8 cellular contexts compared by ENCODE assay signal in the genomic region with DNA sequence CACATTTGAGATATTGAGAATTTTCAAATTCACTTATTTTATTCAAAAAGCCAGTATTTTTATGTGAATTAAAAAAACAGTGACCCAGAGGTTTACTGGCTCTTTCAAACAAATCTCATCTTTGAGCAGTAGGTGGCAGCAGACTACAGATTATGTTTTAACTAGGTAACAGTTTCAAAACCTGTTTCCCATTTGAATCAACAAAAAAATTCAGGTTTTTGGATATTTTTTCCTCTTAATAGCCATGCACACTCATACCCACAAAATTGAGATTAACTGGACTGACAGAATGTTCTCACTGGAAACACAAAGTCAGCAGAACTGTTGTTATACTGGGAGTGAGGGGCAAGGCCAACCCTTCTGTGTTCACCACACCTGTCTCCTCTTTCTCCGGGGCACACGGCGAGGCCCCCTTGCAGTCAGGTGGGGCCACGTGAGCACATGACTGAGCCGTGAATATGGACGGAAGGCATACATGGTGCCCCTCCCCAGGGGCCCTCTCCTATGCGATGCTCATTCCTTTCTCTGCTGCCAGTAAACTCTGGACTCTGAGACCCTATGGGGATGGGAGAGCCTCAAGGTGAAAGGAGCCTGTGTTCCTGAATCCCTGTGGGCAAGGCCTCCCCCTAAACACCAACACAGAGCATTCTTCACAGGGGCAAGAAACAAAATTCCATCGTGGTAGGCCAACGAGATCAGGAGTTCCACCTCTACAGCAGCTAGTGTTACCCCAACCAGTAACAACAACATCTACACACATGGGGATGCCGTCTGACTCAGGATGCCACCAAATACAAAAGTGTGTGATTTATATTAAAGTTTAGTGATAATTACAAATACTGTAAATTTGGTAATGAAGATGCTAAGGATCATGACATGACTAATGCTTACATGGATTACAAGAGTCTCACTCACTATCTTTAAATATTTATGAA.
DNase-seq lines count a peak whose midpoint lies in the region; ATAC-seq and TF ChIP-seq lines count a peak whose summit lies in the region.

No MANE protein-coding gene starts in this region.

- POLR2A ChIA-PET in activated CD4-positive, alpha-beta memory T cell treated with anti-CD3 and anti-CD28 coated beads for 36 hours (lab: Charles Lee) = interaction anchor here (2.1 to 2.3 kb wide), 2 partner anchors 48 to 53 kb away, joined by 5 to 8 read pairs; no protein-coding TSS in a partner anchor

- H3K27ac Mint-ChIP-seq in activated CD4-positive, alpha-beta memory T cell treated with anti-CD3 and anti-CD28 coated beads for 36 hours = peak overlapping the region; percentile 89

- CTCF ChIA-PET in activated CD4-positive, alpha-beta memory T cell treated with anti-CD3 and anti-CD28 coated beads for 36 hours (lab: Charles Lee) = interaction anchor here (0.6 to 14.7 kb wide), 28 partner anchors 12 to 314 kb away, joined by 3 to 185 read pairs (median 5); no protein-coding TSS in a partner anchor

- peaks cover 26% of the 10 kb centered on the region for H3K36me3 ChIP-seq in GM23248 (ENCODE audit: low read depth)
- H3K36me3 ChIP-seq in ovary = no peaks in the 10 kb centered on the region

- H3K9me2 ChIP-seq in GM23248 (ENCODE audit: insufficient read depth) = no peaks in the 10 kb centered on the region

- no peak for TF ChIP-seq POLR2A in ovary (IDR thresholded peaks at IDR 0.05)

- in situ Hi-C loops in Caki2 (cut with HindIII; ENCODE audit: low pct_unique_long_range_greater_than_20kb, low sequenced_read_pairs) = no loop called here
- in situ Hi-C loops in GM23248 (cut with MboI) = loop anchor here (10.0 to 25.0 kb wide), 2 partner anchors 105 to 222 kb away; no protein-coding TSS in a partner anchor

- no peaks in the 10 kb centered on the region for H3K9me3 Mint-ChIP-seq in activated CD4-positive, alpha-beta memory T cell treated with anti-CD3 and anti-CD28 coated beads for 36 hours

- TF ChIP-seq CTCF in ovary (IDR thresholded peaks at IDR 0.05) = peak; percentile 60 to 91 (median 75)

- TF ChIP-seq EP300 in ovary (IDR thresholded peaks at IDR 0.05) = no peak

- no peaks in the 10 kb centered on the region for H3K27me3 ChIP-seq in GM23248 (replicated peaks; ENCODE audit: insufficient read depth)
- no peaks in the 10 kb centered on the region for H3K27me3 ChIP-seq in ovary

- H3K4me3 Mint-ChIP-seq in activated CD4-positive, alpha-beta memory T cell treated with anti-CD3 and anti-CD28 coated beads for 36 hours = peak overlapping the region; percentile 18

- H3K36me3 Mint-ChIP-seq in activated CD4-positive, alpha-beta memory T cell treated with anti-CD3 and anti-CD28 coated beads for 36 hours = peaks cover 66% of the 10 kb centered on the region

- DNase-seq in Caki2 (ENCODE audit: low read depth) (peak; percentile 41), GM23248 (peak; percentile 77), NCI-H2196 treated with DMSO at 0.1 percent for 48 hours (lab: John Stamatoyannopoulos, UW; ENCODE audit: unreplicated experiment) (peak; percentile 31), fibroblast of the conjunctiva (ENCODE audit: low read depth) (peak; percentile 67), ovary (peak in 2 of 5 donors; percentile 33 to 53)
- no peak for DNase-seq in activated CD4-positive, alpha-beta memory T cell treated with anti-CD3 and anti-CD28 coated beads for 36 hours

- WGBS in GM23248 (ENCODE audit: low coverage in 1 of 2, low lambda C conversion rate in 2 of 2, missing lambda C conversion rate in 2 of 2), 2 experiments = 43 to 46% methylated on average over 10 of the region's 10 CpGs
- WGBS in ovary, 3 donors = 45 to 49% (median 46%) methylated on average over 10 of the region's 10 CpGs

- no peak overlapping the region for H3K9ac ChIP-seq in GM23248

- peaks cover 21% of the 10 kb centered on the region for H3K4me1 ChIP-seq in GM23248 (ENCODE audit: insufficient read depth)
- H3K4me1 ChIP-seq in ovary (ENCODE audit: insufficient read depth) = no peaks in the 10 kb centered on the region

- peaks cover 45% of the 10 kb centered on the region for H3K4me1 Mint-ChIP-seq in activated CD4-positive, alpha-beta memory T cell treated with anti-CD3 and anti-CD28 coated beads for 36 hours (ENCODE audit: low read depth)

- no peak overlapping the region for H3K4me2 ChIP-seq in GM23248 (ENCODE audit: unreplicated experiment)

- no peaks in the 10 kb centered on the region for H4K20me1 ChIP-seq in GM23248 (ENCODE audit: insufficient read depth)

- H3F3A ChIP-seq in GM23248 (ENCODE audit: insufficient read depth) = peaks cover 11% of the 10 kb centered on the region

- H3K27me3 Mint-ChIP-seq in activated CD4-positive, alpha-beta memory T cell treated with anti-CD3 and anti-CD28 coated beads for 36 hours = no peaks in the 10 kb centered on the region

- H3K27ac ChIP-seq in GM23248 = no peak overlapping the region
- no peak overlapping the region for H3K27ac ChIP-seq in ovary

- intact Hi-C loops in activated CD4-positive, alpha-beta memory T cell treated with anti-CD3 and anti-CD28 coated beads for 36 hours (cut with micrococcal nuclease) = loop anchor here (1.0 to 2.0 kb wide), 6 partner anchors 28 to 314 kb away; no protein-coding TSS in a partner anchor
- intact Hi-C loops in ovary (cut with DNase I) = loop anchor here (5.0 to 10.0 kb wide), 5 partner anchors 52 to 312 kb away; a partner anchor contains a TSS

- no peak for ATAC-seq in HG02678 (IDR thresholded peaks at IDR 0.05; ENCODE audit: unreplicated experiment)
- no peak for ATAC-seq in HG02642 (IDR thresholded peaks at IDR 0.05; ENCODE audit: poor library complexity, unreplicated experiment)

- H3K79me2 ChIP-seq in GM23248 (ENCODE audit: insufficient read depth) = no peaks in the 10 kb centered on the region

- H3K4me3 ChIP-seq in GM23248 (no peak overlapping the region), ovary (no peak overlapping the region)

- H2AFZ ChIP-seq in GM23248 = no peak overlapping the region

- H3K9me3 ChIP-seq in GM23248 (ENCODE audit: low read depth) (no peaks in the 10 kb centered on the region), ovary (no peaks in the 10 kb centered on the region)
